Comparison of ENCODE assay signal across 1 cellular context in the genomic region with DNA sequence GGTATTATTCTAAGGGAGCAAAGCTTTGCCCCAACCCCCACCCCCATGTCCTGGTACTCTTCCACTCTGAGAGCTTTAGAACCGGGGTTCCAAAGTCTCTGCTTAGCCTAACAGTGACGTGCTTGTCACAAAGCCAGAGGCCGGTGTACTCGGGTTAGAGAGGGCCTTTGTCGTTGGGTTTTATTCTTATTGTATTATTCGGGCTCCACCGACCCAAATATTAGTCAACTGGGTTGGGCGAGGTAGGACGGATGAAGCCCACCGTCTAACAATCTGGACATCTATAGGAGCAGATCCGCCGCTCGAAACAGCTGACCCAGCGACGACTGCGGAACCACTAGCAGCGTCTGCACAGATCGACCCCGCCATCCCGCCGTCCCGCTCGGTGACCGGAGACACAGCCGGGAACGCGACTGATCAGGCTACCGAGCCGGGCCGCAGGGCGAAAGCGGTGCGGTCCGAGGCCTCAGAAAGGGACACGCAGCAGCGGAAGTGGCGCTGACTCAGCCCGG.
TF ChIP-seq lines count a peak whose summit lies in the region.

No MANE protein-coding gene starts in this region.

TF ChIP-seq in HEK293, 187 proteins besides CTCF, POLR2A, EP300 and RAD21 (continued from another document):
- TF ChIP-seq GLIS2 (tag by site-specific recombination; IDR thresholded peaks at IDR 0.05) (peak; percentile 88), KLF8 (tag by site-specific recombination; IDR thresholded peaks at IDR 0.05) (peak; percentile 79; the same call in 1 of the 2 replicates), KLF7 (tag by site-specific recombination; IDR thresholded peaks at IDR 0.05; ENCODE audit: borderline replicate concordance) (peak; percentile 91; the same call in 1 of the 2 replicates), PRDM1 (tag by site-specific recombination; IDR thresholded peaks at IDR 0.05) (peak; percentile 48; the same call in 1 of the 2 replicates)
- TF ChIP-seq, protein P1, sequence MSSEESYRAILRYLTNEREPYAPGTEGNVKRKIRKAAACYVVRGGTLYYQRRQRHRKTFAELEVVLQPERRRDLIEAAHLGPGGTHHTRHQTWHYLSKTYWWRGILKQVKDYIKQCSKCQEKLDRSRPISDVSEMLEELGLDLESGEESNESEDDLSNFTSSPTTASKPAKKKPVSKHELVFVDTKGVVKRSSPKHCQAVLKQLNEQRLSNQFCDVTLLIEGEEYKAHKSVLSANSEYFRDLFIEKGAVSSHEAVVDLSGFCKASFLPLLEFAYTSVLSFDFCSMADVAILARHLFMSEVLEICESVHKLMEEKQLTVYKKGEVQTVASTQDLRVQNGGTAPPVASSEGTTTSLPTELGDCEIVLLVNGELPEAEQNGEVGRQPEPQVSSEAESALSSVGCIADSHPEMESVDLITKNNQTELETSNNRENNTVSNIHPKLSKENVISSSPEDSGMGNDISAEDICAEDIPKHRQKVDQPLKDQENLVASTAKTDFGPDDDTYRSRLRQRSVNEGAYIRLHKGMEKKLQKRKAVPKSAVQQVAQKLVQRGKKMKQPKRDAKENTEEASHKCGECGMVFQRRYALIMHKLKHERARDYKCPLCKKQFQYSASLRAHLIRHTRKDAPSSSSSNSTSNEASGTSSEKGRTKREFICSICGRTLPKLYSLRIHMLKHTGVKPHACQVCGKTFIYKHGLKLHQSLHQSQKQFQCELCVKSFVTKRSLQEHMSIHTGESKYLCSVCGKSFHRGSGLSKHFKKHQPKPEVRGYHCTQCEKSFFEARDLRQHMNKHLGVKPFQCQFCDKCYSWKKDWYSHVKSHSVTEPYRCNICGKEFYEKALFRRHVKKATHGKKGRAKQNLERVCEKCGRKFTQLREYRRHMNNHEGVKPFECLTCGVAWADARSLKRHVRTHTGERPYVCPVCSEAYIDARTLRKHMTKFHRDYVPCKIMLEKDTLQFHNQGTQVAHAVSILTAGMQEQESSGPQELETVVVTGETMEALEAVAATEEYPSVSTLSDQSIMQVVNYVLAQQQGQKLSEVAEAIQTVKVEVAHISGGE (tag by site-specific recombination; conservative IDR thresholded peaks at IDR 0.05; ENCODE audit: low read depth) = peak; percentile 36
